ENCODE assay signal across 8 cellular contexts in the genomic region with DNA sequence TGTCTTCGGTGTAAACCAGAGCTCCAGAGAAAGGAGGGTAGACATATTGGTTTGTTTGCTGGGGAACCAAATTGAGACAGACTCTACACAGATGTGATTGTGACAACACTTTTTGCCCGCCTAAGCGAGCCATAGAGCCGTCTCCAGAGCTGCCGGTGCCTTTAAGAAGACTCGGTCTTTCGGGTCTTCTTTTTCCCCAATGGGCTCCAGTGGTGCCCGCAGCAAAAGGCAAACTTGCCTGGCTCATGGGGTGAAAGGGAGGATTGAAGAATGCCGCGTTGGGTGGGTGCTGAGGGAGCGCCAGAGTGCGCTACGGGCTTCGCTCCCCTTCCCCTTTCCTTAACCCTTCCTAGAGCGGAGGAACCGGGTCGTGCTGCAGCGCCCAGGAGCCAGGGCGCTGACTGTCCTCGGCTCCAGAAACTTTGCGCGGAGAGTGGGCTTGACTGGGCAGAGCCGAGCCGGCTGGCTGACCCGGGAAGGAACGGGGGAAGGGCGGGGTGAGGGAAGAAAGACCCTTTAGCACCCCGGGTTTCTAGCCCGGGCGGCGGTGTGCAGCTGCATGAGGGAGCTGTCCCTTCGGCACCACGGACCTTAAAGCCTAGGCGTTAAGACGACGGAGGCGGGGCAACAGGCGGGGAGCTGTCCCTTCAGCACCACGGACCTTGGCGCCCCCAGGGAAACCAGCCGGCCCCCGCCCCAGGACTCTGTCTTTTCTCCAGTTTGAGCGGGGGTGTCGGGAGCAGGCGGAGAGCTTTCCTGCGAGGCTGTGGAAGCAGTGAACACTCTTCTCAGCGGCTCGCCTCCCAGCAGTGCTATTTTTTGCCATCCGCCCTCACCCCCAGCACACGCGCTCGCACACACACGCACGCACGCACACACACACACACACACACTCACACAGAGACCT. TPM values are rescaled to one million over a fixed set of nuclear protein-coding genes. Genes with fewer than 3 reads are reported as not detected.
A peak's percentile ranks its signal among the peaks of the same experiment; 100 is the strongest.
DNase-seq lines count a peak whose midpoint lies in the region; ATAC-seq and TF ChIP-seq lines count a peak whose summit lies in the region.

A gene (plus strand): TSS at position 890 of the 907 bp plus-strand sequence. CDS start 420 bp downstream, outside the sequence.

- no peak within 1 kb of the TSS for H2BK5ac ChIP-seq in mesendoderm (ENCODE audit: low read length)

- H3K4ac ChIP-seq in mesendoderm (ENCODE audit: low read depth, low read length): no peak within 1 kb of the TSS

- H3K27me3 Mint-ChIP-seq in WTC11 (ENCODE audit: low read depth): peaks cover 54% of the 10 kb centered on the region

- peaks cover 29% of the 10 kb centered on the region for H3K4me1 Mint-ChIP-seq in WTC11

- H3K23ac ChIP-seq in mesendoderm (ENCODE audit: low read length): no peak within 1 kb of the TSS

- H3K36me3 Mint-ChIP-seq in WTC11: no peaks in the 10 kb centered on the region

- TF ChIP-seq CTCF in WTC11 (IDR thresholded peaks at IDR 0.05): no peak

- no peak within 1 kb of the TSS for H3K9ac ChIP-seq in mesendoderm (ENCODE audit: low read length)

- no CpG with 5 or more reads among the region's 55 CpGs for WGBS in mesendoderm (ENCODE audit: extremely low coverage, insufficient coverage, low lambda C conversion rate)

- H3K4me3 Mint-ChIP-seq in WTC11: peak within 1 kb of the TSS; percentile 72

- H2AK5ac ChIP-seq in mesendoderm (ENCODE audit: low read length): no peak within 1 kb of the TSS

- CTCF ChIA-PET in WTC11 (lab: Charles Lee): interaction anchor here (0.6 to 8.4 kb wide), 9 partner anchors 9 to 251 kb away, joined by 3 to 224 read pairs (median 4); no protein-coding TSS in a partner anchor

- no peak within 1 kb of the TSS for H3K56ac ChIP-seq in mesendoderm (ENCODE audit: low read length)

- POLR2A ChIA-PET in WTC11 (lab: Charles Lee): interaction anchor here (0.9 kb wide), 1 partner anchor 243 kb away, joined by 3 read pairs; no protein-coding TSS in a partner anchor

- DNase-seq in NCI-H2227 (lab: John Stamatoyannopoulos, UW; ENCODE audit: unreplicated experiment): peak; percentile 49
- DNase-seq in NCI-H2227 treated with DMSO at 0.1 percent for 48 hours (lab: John Stamatoyannopoulos, UW): no peak
- DNase-seq in WTC11 (ENCODE audit: low spot score): peak; percentile 96
- DNase-seq in mesendoderm: peak; percentile 93
- peak; percentile 58 for DNase-seq in superior temporal gyrus (ENCODE audit: extremely low spot score)
- no peak for DNase-seq in NCI-H2107 treated with DMSO at 0.1 percent for 48 hours (lab: John Stamatoyannopoulos, UW; ENCODE audit: unreplicated experiment)
- DNase-seq in NCI-H2171 (lab: John Stamatoyannopoulos, UW): no peak

- H3K9me3 Mint-ChIP-seq in WTC11: no peaks in the 10 kb centered on the region

- no peak within 1 kb of the TSS for H3K18ac ChIP-seq in mesendoderm (ENCODE audit: low read length)

- H4K8ac ChIP-seq in mesendoderm (ENCODE audit: low read depth, low read length): no peak within 1 kb of the TSS

- H3K27ac ChIP-seq in cingulate gyrus (ENCODE audit: low read depth, low read length): peak within 1 kb of the TSS; percentile 51
- no peak within 1 kb of the TSS for H3K27ac ChIP-seq in mesendoderm (ENCODE audit: low read depth, low read length)

- peak within 1 kb of the TSS; percentile 49 for H3K4me2 ChIP-seq in mesendoderm (ENCODE audit: low read length)

- H3K36me3 ChIP-seq in mesendoderm (ENCODE audit: control insufficient read depth, insufficient read depth, low read length): no peaks in the 10 kb centered on the region

- no peaks in the 10 kb centered on the region for H3K79me2 ChIP-seq in mesendoderm (ENCODE audit: control insufficient read depth, insufficient read depth, low read length)

- H3K4me3 ChIP-seq in mesendoderm (ENCODE audit: low read length): no peak within 1 kb of the TSS

- peak; percentile 91 for ATAC-seq in WTC11

- peaks cover 9% of the 10 kb centered on the region for H3K27me3 ChIP-seq in mesendoderm (ENCODE audit: insufficient read depth, low read length, poor library complexity)

- H2BK15ac ChIP-seq in mesendoderm (replicated peaks; ENCODE audit: low read depth): no peak within 1 kb of the TSS

- no peak within 1 kb of the TSS for H2BK120ac ChIP-seq in mesendoderm (ENCODE audit: low read depth, low read length)

- no peak within 1 kb of the TSS for H4K5ac ChIP-seq in mesendoderm (ENCODE audit: low read length)

- peaks cover 2% of the 10 kb centered on the region for H3K4me1 ChIP-seq in mesendoderm (ENCODE audit: control insufficient read depth, low read depth, low read length)

- no peak within 1 kb of the TSS for H3K27ac Mint-ChIP-seq in WTC11

- H3K79me1 ChIP-seq in mesendoderm (ENCODE audit: low read length): no peaks in the 10 kb centered on the region

TF ChIP-seq in WTC11, 78 proteins besides CTCF, POLR2A, EP300 and RAD21 (continues in another document):
- TF ChIP-seq, protein P1, sequence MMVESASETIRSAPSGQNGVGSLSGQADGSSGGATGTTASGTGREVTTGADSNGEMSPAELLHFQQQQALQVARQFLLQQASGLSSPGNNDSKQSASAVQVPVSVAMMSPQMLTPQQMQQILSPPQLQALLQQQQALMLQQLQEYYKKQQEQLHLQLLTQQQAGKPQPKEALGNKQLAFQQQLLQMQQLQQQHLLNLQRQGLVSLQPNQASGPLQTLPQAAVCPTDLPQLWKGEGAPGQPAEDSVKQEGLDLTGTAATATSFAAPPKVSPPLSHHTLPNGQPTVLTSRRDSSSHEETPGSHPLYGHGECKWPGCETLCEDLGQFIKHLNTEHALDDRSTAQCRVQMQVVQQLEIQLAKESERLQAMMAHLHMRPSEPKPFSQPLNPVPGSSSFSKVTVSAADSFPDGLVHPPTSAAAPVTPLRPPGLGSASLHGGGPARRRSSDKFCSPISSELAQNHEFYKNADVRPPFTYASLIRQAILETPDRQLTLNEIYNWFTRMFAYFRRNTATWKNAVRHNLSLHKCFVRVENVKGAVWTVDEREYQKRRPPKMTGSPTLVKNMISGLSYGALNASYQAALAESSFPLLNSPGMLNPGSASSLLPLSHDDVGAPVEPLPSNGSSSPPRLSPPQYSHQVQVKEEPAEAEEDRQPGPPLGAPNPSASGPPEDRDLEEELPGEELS (CRISPR knock-in tag; IDR thresholded peaks at IDR 0.05): peak; percentile 98
- TF ChIP-seq JUN (CRISPR knock-in tag; IDR thresholded peaks at IDR 0.05): peak; percentile 93
- peak; percentile 88 for TF ChIP-seq FOXK1 (CRISPR knock-in tag; IDR thresholded peaks at IDR 0.05)
- peak; percentile 88 for TF ChIP-seq NFE2L1 (CRISPR knock-in tag; IDR thresholded peaks at IDR 0.05)
- TF ChIP-seq ZBTB21 (CRISPR knock-in tag; IDR thresholded peaks at IDR 0.05; ENCODE audit: borderline replicate concordance): peak; percentile 71; the same call in 1 of the 2 replicates
- TF ChIP-seq, protein P2, sequence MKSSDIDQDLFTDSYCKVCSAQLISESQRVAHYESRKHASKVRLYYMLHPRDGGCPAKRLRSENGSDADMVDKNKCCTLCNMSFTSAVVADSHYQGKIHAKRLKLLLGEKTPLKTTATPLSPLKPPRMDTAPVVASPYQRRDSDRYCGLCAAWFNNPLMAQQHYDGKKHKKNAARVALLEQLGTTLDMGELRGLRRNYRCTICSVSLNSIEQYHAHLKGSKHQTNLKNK (CRISPR knock-in tag; IDR thresholded peaks at IDR 0.05): no peak
- peak; percentile 92 for TF ChIP-seq SMAD3 (CRISPR knock-in tag; IDR thresholded peaks at IDR 0.05; ENCODE audit: borderline replicate concordance)
- TF ChIP-seq, protein P3, sequence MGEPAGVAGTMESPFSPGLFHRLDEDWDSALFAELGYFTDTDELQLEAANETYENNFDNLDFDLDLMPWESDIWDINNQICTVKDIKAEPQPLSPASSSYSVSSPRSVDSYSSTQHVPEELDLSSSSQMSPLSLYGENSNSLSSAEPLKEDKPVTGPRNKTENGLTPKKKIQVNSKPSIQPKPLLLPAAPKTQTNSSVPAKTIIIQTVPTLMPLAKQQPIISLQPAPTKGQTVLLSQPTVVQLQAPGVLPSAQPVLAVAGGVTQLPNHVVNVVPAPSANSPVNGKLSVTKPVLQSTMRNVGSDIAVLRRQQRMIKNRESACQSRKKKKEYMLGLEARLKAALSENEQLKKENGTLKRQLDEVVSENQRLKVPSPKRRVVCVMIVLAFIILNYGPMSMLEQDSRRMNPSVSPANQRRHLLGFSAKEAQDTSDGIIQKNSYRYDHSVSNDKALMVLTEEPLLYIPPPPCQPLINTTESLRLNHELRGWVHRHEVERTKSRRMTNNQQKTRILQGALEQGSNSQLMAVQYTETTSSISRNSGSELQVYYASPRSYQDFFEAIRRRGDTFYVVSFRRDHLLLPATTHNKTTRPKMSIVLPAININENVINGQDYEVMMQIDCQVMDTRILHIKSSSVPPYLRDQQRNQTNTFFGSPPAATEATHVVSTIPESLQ (CRISPR knock-in tag; IDR thresholded peaks at IDR 0.05): 0 out of 2 replicates have a peak, but pooled peaks have one; percentile 49
- TF ChIP-seq, protein P4, sequence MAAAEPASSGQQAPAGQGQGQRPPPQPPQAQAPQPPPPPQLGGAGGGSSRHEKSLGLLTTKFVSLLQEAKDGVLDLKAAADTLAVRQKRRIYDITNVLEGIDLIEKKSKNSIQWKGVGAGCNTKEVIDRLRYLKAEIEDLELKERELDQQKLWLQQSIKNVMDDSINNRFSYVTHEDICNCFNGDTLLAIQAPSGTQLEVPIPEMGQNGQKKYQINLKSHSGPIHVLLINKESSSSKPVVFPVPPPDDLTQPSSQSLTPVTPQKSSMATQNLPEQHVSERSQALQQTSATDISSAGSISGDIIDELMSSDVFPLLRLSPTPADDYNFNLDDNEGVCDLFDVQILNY (CRISPR knock-in tag; IDR thresholded peaks at IDR 0.05): no peak; the same call in 1 of the 2 replicates
- TF ChIP-seq, protein P5, sequence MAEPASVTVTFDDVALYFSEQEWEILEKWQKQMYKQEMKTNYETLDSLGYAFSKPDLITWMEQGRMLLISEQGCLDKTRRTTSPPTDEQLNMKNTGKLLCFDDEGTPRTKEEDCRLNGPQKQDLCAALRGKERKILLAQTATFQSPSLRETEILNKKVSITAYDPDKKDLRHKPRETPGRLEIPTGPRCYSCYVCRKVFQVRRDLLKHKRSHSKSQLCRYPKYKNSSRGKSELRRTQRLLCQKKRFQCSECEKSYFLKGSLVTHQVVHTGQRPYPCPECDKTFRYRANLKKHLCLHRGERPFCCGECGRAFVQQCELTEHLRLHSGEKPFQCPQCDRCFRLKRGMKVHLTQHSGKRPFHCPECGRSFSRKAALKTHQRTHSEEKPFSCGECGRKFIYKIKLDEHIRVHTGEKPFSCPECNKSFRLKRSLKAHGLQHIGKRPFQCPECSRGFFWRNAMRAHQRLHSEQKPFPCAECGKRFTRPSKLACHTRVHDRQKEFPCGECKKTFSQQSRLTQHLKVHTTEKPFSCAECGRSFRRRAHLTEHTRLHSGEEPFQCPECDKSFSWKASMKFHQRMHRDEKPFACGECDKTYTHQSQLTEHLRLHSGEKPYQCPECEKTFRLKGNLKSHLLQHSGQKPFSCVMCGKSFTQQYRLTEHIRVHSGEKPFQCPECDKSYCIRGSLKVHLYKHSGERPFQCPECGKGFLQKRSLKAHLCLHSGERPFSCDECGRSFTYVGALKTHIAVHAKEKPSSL (CRISPR knock-in tag; conservative IDR thresholded peaks at IDR 0.05): no peak
- no peak for TF ChIP-seq GRHL2 (CRISPR knock-in tag; IDR thresholded peaks at IDR 0.05; ENCODE audit: insufficient replicate concordance, severe bottlenecking)
- TF ChIP-seq TP53 (CRISPR knock-in tag; IDR thresholded peaks at IDR 0.05): peak; percentile 92

RNA-seq across cellular contexts. Expression of the gene that starts here (rescaled TPM):
- total RNA-seq in WTC11 (2021): not detected in 3 replicates
- not detected for polyA plus RNA-seq in mesendoderm (2013, experiment 1 of 2)
- not detected for polyA plus RNA-seq in mesendoderm (2013, experiment 2 of 2)

Comparison
In these comparisons a context has a peak if more than half of its experiments do, and no peak if none do; other contexts are left out.
1. DNase-seq: peak in NCI-H2227 (single experiment), mesendoderm (single experiment) and superior temporal gyrus (single experiment); none in NCI-H2227 treated with DMSO at 0.1 percent for 48 hours (single experiment), NCI-H2107 treated with DMSO at 0.1 percent for 48 hours (single experiment) and NCI-H2171 (single experiment).
2. Peak in DNase-seq and ATAC-seq in WTC11; RNA of the gene not detected or under 1 TPM.